In the genomic region with DNA sequence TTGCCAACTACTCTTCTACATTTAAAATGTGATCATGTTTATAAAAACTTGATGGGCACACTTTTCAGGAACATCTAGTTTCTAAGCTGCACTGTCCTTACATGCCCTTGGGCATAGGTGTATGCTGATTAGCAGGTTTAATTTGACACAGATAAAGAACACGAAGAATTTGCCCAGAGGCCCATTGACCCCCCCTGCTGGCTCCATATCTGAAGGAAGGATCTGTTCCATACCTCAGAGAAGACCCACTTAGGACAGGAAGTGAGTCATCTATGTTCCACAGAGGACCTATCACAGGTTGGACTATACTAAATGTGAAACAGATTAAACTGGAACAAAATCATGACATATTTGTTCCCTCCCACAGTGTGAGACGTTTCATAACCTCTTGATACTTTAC, we compare ENCODE assay signal across 1 cellular context.
A peak's percentile ranks its signal among the peaks of the same experiment; 100 is the strongest.
TF ChIP-seq lines count a peak whose summit lies in the region.

No MANE protein-coding gene starts in this region.

TF ChIP-seq in HepG2, 621 proteins besides CTCF, POLR2A, EP300 and RAD21 (continued from another document):
- TF ChIP-seq, protein P1, sequence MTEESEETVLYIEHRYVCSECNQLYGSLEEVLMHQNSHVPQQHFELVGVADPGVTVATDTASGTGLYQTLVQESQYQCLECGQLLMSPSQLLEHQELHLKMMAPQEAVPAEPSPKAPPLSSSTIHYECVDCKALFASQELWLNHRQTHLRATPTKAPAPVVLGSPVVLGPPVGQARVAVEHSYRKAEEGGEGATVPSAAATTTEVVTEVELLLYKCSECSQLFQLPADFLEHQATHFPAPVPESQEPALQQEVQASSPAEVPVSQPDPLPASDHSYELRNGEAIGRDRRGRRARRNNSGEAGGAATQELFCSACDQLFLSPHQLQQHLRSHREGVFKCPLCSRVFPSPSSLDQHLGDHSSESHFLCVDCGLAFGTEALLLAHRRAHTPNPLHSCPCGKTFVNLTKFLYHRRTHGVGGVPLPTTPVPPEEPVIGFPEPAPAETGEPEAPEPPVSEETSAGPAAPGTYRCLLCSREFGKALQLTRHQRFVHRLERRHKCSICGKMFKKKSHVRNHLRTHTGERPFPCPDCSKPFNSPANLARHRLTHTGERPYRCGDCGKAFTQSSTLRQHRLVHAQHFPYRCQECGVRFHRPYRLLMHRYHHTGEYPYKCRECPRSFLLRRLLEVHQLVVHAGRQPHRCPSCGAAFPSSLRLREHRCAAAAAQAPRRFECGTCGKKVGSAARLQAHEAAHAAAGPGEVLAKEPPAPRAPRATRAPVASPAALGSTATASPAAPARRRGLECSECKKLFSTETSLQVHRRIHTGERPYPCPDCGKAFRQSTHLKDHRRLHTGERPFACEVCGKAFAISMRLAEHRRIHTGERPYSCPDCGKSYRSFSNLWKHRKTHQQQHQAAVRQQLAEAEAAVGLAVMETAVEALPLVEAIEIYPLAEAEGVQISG (CRISPR knock-in tag; IDR thresholded peaks at IDR 0.05) = no peak
- TF ChIP-seq, protein P2, sequence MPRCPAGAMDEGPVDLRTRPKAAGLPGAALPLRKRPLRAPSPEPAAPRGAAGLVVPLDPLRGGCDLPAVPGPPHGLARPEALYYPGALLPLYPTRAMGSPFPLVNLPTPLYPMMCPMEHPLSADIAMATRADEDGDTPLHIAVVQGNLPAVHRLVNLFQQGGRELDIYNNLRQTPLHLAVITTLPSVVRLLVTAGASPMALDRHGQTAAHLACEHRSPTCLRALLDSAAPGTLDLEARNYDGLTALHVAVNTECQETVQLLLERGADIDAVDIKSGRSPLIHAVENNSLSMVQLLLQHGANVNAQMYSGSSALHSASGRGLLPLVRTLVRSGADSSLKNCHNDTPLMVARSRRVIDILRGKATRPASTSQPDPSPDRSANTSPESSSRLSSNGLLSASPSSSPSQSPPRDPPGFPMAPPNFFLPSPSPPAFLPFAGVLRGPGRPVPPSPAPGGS (CRISPR knock-in tag; IDR thresholded peaks at IDR 0.05) = no peak
- peak; percentile 70; the same call in 1 of the 2 replicates for TF ChIP-seq ETV5 (CRISPR knock-in tag; IDR thresholded peaks at IDR 0.05; ENCODE audit: borderline replicate concordance)
- TF ChIP-seq GTF3A (CRISPR knock-in tag; conservative IDR thresholded peaks at IDR 0.05) = no peak
- TF ChIP-seq, protein P3, sequence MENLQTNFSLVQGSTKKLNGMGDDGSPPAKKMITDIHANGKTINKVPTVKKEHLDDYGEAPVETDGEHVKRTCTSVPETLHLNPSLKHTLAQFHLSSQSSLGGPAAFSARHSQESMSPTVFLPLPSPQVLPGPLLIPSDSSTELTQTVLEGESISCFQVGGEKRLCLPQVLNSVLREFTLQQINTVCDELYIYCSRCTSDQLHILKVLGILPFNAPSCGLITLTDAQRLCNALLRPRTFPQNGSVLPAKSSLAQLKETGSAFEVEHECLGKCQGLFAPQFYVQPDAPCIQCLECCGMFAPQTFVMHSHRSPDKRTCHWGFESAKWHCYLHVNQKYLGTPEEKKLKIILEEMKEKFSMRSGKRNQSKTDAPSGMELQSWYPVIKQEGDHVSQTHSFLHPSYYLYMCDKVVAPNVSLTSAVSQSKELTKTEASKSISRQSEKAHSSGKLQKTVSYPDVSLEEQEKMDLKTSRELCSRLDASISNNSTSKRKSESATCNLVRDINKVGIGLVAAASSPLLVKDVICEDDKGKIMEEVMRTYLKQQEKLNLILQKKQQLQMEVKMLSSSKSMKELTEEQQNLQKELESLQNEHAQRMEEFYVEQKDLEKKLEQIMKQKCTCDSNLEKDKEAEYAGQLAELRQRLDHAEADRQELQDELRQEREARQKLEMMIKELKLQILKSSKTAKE (CRISPR knock-in tag; IDR thresholded peaks at IDR 0.05; ENCODE audit: borderline replicate concordance) = no peak
- no peak for TF ChIP-seq ZNF569 (CRISPR knock-in tag; IDR thresholded peaks at IDR 0.05; ENCODE audit: borderline replicate concordance)
- TF ChIP-seq, protein P4, sequence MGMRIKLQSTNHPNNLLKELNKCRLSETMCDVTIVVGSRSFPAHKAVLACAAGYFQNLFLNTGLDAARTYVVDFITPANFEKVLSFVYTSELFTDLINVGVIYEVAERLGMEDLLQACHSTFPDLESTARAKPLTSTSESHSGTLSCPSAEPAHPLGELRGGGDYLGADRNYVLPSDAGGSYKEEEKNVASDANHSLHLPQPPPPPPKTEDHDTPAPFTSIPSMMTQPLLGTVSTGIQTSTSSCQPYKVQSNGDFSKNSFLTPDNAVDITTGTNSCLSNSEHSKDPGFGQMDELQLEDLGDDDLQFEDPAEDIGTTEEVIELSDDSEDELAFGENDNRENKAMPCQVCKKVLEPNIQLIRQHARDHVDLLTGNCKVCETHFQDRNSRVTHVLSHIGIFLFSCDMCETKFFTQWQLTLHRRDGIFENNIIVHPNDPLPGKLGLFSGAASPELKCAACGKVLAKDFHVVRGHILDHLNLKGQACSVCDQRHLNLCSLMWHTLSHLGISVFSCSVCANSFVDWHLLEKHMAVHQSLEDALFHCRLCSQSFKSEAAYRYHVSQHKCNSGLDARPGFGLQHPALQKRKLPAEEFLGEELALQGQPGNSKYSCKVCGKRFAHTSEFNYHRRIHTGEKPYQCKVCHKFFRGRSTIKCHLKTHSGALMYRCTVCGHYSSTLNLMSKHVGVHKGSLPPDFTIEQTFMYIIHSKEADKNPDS (CRISPR knock-in tag; IDR thresholded peaks at IDR 0.05) = no peak
- no peak for TF ChIP-seq IRX3 (CRISPR knock-in tag; IDR thresholded peaks at IDR 0.05; ENCODE audit: borderline replicate concordance, low read depth)
- TF ChIP-seq BCL6 (CRISPR knock-in tag; IDR thresholded peaks at IDR 0.05) = no peak
- TF ChIP-seq, protein P5, sequence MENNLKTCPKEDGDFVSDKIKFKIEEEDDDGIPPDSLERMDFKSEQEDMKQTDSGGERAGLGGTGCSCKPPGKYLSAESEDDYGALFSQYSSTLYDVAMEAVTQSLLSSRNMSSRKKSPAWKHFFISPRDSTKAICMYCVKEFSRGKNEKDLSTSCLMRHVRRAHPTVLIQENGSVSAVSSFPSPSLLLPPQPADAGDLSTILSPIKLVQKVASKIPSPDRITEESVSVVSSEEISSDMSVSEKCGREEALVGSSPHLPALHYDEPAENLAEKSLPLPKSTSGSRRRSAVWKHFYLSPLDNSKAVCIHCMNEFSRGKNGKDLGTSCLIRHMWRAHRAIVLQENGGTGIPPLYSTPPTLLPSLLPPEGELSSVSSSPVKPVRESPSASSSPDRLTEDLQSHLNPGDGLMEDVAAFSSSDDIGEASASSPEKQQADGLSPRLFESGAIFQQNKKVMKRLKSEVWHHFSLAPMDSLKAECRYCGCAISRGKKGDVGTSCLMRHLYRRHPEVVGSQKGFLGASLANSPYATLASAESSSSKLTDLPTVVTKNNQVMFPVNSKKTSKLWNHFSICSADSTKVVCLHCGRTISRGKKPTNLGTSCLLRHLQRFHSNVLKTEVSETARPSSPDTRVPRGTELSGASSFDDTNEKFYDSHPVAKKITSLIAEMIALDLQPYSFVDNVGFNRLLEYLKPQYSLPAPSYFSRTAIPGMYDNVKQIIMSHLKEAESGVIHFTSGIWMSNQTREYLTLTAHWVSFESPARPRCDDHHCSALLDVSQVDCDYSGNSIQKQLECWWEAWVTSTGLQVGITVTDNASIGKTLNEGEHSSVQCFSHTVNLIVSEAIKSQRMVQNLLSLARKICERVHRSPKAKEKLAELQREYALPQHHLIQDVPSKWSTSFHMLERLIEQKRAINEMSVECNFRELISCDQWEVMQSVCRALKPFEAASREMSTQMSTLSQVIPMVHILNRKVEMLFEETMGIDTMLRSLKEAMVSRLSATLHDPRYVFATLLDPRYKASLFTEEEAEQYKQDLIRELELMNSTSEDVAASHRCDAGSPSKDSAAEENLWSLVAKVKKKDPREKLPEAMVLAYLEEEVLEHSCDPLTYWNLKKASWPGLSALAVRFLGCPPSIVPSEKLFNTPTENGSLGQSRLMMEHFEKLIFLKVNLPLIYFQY (CRISPR knock-in tag; IDR thresholded peaks at IDR 0.05; ENCODE audit: borderline replicate concordance) = no peak
- TF ChIP-seq IKZF4 (CRISPR knock-in tag; IDR thresholded peaks at IDR 0.05; ENCODE audit: borderline replicate concordance, low read depth, not compliant biosample characterization) = no peak
